In genomic region chr20:40695214-40695613, GRCh38 we compare ENCODE assay signal across 35 cellular contexts. TPM values are rescaled to one million over a fixed set of nuclear protein-coding genes. Genes with fewer than 3 reads are reported as not detected.
"Had no signal": no experiment of that assay in that cellular context is flagged by ENCODE, and none has a peak within 500 bp of the region (broad histone marks: within the 10 kb centered on the region; RNA-seq: fewer than 3 reads in every experiment).

No MANE protein-coding gene starts in this region.

- DNase-seq: activated B cell treated with CpG ODN at 0.5 μM for 24 hours; activated CD4-positive, alpha-beta memory T cell treated with anti-CD3 and anti-CD28 coated beads for 36 hours; activated CD4-positive, alpha-beta T cell treated with anti-CD3 and anti-CD28 coated beads for 4 hours; activated CD4-positive, alpha-beta T cell treated with anti-CD3 and anti-CD28 coated beads, Interleukin-2, amount 10 ng/mL, durations not matched to agents 24 days and 14 days; activated CD4-positive, alpha-beta T cell treated with anti-CD3 and anti-CD28 coated beads, Interleukin-2, amount 50 U/mL, for 1 hour; activated CD4-positive, alpha-beta T cell treated with anti-CD3 and anti-CD28 coated beads, Interleukin-2, amount 50 U/mL, for 4 hours; activated CD4-positive, CD25-positive, alpha-beta regulatory T cell treated with anti-CD3 and anti-CD28 coated beads, Interleukin-2, amount 50 U/mL, for 72 hours; activated CD8-positive, alpha-beta memory T cell treated with anti-CD3 and anti-CD28 coated beads, Interleukin-2, amount 50 U/mL, for 4 hours; activated CD8-positive, alpha-beta T cell treated with anti-CD3 and anti-CD28 coated beads for 36 hours; activated effector memory CD4-positive, alpha-beta T cell treated with anti-CD3 and anti-CD28 coated beads, Interleukin-2, amount 50 U/mL, for 16 hours; activated gamma-delta T cell treated with Interleukin-2 at 50 U/mL for 16 hours; activated naive CD4-positive, alpha-beta T cell; activated naive CD4-positive, alpha-beta T cell treated with anti-CD3 and anti-CD28 coated beads for 36 hours; activated naive CD4-positive, alpha-beta T cell treated with anti-CD3 and anti-CD28 coated beads, Interleukin-2, amount 50 U/mL, for 16 hours; activated naive CD8-positive, alpha-beta T cell treated with anti-CD3 and anti-CD28 coated beads for 36 hours; activated T-cell treated with anti-CD3 and anti-CD28 coated beads for 4 hours; activated T-cell treated with anti-CD3 and anti-CD28 coated beads, Interleukin-2, amount 50 U/mL, for 1 hour; activated T-cell treated with anti-CD3 and anti-CD28 coated beads, Interleukin-2, amount 50 U/mL, for 4 hours; activated T-cell treated with anti-CD3 and anti-CD28 coated beads, Interleukin-2, amount 50 U/mL, for 72 hours; adrenal gland; amniotic stem cell; aorta; body of pancreas; brain microvascular endothelial cell; caudate nucleus; cerebellar nuclear complex; colonic mucosa; T-helper 2 cell; T-helper 9 cell had no signal

- H3K27me3 ChIP-seq: breast epithelium had no signal

- FAIRE-seq: astrocyte, TTC549 had no signal

- H3K36me3 ChIP-seq: adrenal gland, brain microvascular endothelial cell, breast epithelium, colonic mucosa had no signal

- H3K4me3 ChIP-seq: adrenal gland, body of pancreas, breast epithelium, colonic mucosa had no signal

- H3K27ac ChIP-seq: adrenal gland, body of pancreas, brain microvascular endothelial cell, breast epithelium, colonic mucosa, VCaP had no signal

- H3K9me3 ChIP-seq: adrenal gland, body of pancreas, breast epithelium, colonic mucosa had no signal

- ATAC-seq: activated CD8-positive, alpha-beta T cell treated with anti-CD3 and anti-CD28 coated beads for 36 hours; activated naive CD4-positive, alpha-beta T cell treated with anti-CD3 and anti-CD28 coated beads, Interleukin-2, amount 50 U/mL, for 72 hours; activated T-cell treated with anti-CD3 and anti-CD28 coated beads, Interleukin-2, amount 50 U/mL, for 4 hours; activated T-cell treated with anti-CD3 and anti-CD28 coated beads, Interleukin-2, amount 50 U/mL, for 72 hours; activated T-helper 17 cell treated with anti-CD3 and anti-CD28 coated beads, Interleukin-2, amount 50 U/mL, for 72 hours; body of pancreas had no signal

- H3K4me1 ChIP-seq: breast epithelium had no signal

RNA-seq across cellular contexts. Expression of gene MAFB, which starts 6.2 kb away (rescaled TPM):
- total RNA-seq: activated CD4-positive, alpha-beta memory T cell treated with anti-CD3 and anti-CD28 coated beads for 36 hours; activated CD8-positive, alpha-beta T cell treated with anti-CD3 and anti-CD28 coated beads for 36 hours; activated naive CD4-positive, alpha-beta T cell treated with anti-CD3 and anti-CD28 coated beads for 36 hours; activated naive CD8-positive, alpha-beta T cell treated with anti-CD3 and anti-CD28 coated beads for 36 hours; activated T-helper 17 cell treated with anti-CD3 and anti-CD28 coated beads, Interleukin-2, amount 50 U/mL, for 72 hours had no signal
